Comparison of ENCODE assay signal across 20 cellular contexts in the genomic region with DNA sequence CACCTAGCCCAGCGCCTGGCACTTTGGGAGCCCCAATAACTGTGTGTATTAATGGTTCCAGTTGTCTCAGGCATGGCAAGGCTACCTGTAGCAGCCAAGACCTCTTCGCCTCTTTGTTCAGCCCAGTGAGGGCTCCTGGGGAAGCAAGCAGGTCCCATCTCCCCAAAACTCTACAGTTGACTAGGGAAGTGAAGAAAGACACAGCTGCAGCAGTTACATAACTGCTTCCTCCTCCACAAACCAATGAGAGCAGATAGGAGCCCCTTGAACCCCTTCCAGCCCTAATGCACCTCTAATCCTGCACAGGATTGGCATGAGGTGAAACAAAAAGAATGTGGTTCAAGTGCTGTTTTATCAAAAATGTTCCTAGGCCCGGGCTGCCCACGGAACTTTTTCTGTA.
"Had no signal": no experiment of that assay in that cellular context is flagged by ENCODE, and none has a peak within 500 bp of the region (broad histone marks: within the 10 kb centered on the region; RNA-seq: fewer than 3 reads in every experiment).

No MANE protein-coding gene starts in this region.

- H3K36me3 ChIP-seq: left ventricle myocardium inferior, pancreas, transverse colon had no signal

- H3K9me3 Mint-ChIP-seq: activated CD4-positive, alpha-beta memory T cell treated with anti-CD3 and anti-CD28 coated beads, Interleukin-2, amount 10 ng/mL, durations not matched to agents 7 days and 5 days; central memory CD8-positive, alpha-beta T cell; memory B cell; stimulated activated naive B cell treated with anti-CD40 and anti-IgM and Interleukin-4, amounts not matched to agents 10 μg/mL and 1 μg/mL and 100 μg/mL, for 72 hours; WTC11 had no signal

- H3K4me3 Mint-ChIP-seq: activated CD4-positive, alpha-beta memory T cell treated with anti-CD3 and anti-CD28 coated beads, Interleukin-2, amount 10 ng/mL, durations not matched to agents 7 days and 5 days; activated naive CD8-positive, alpha-beta T cell treated with anti-CD3 and anti-CD28 coated beads for 36 hours; central memory CD8-positive, alpha-beta T cell; memory B cell; naive thymus-derived CD4-positive, alpha-beta T cell; stimulated activated naive B cell treated with anti-CD40 and anti-IgM and Interleukin-4, amounts not matched to agents 10 μg/mL and 1 μg/mL and 100 μg/mL, for 72 hours; WTC11 had no signal

- H3K27me3 Mint-ChIP-seq: central memory CD8-positive, alpha-beta T cell had no signal

- H3K27me3 ChIP-seq: body of pancreas, pancreas, transverse colon had no signal

- H3K27ac ChIP-seq: body of pancreas, left ventricle myocardium inferior, pancreas, transverse colon had no signal

- DNase-seq: activated CD4-positive, alpha-beta memory T cell treated with anti-CD3 and anti-CD28 coated beads, Interleukin-2, amount 10 ng/mL, durations not matched to agents 7 days and 5 days; activated CD4-positive, alpha-beta T cell treated with anti-CD3 and anti-CD28 coated beads for 4 hours; activated gamma-delta T cell treated with Interleukin-2 at 50 U/mL for 16 hours; activated naive CD8-positive, alpha-beta T cell treated with anti-CD3 and anti-CD28 coated beads for 36 hours; amygdala; body of pancreas; effector CD8-positive, alpha-beta T cell; foreskin fibroblast; hippocampal formation; kidney; left ventricle myocardium inferior; mucosa of descending colon; naive thymus-derived CD4-positive, alpha-beta T cell; pancreas; stimulated activated CD4-positive, alpha-beta T cell treated with anti-CD3 and anti-CD28 coated beads, Interleukin-2, amount 100 ng/mL, for 48 hours; stimulated activated naive B cell treated with anti-CD40 and anti-IgM and Interleukin-4, amounts not matched to agents 10 μg/mL and 1 μg/mL and 100 μg/mL, for 72 hours; transverse colon had no signal

- H3K9me3 ChIP-seq: body of pancreas, left ventricle myocardium inferior, mucosa of descending colon, pancreas, transverse colon had no signal

- H3K4me1 ChIP-seq: body of pancreas, left ventricle myocardium inferior, pancreas, transverse colon had no signal

- ATAC-seq: body of pancreas; mucosa of descending colon; naive thymus-derived CD4-positive, alpha-beta T cell; pancreas; stimulated activated naive B cell treated with anti-CD40 and anti-IgM and Interleukin-4, amounts not matched to agents 10 μg/mL and 1 μg/mL and 100 μg/mL, for 72 hours; WTC11 had no signal

- H3K4me3 ChIP-seq: body of pancreas, left ventricle myocardium inferior, mucosa of descending colon, pancreas, transverse colon had no signal

- H3K27ac Mint-ChIP-seq: activated CD4-positive, alpha-beta memory T cell treated with anti-CD3 and anti-CD28 coated beads, Interleukin-2, amount 10 ng/mL, durations not matched to agents 7 days and 5 days; activated naive CD8-positive, alpha-beta T cell treated with anti-CD3 and anti-CD28 coated beads for 36 hours; memory B cell; naive thymus-derived CD4-positive, alpha-beta T cell; stimulated activated naive B cell treated with anti-CD40 and anti-IgM and Interleukin-4, amounts not matched to agents 10 μg/mL and 1 μg/mL and 100 μg/mL, for 72 hours; WTC11 had no signal

- H3K4me1 Mint-ChIP-seq: activated CD4-positive, alpha-beta memory T cell treated with anti-CD3 and anti-CD28 coated beads, Interleukin-2, amount 10 ng/mL, durations not matched to agents 7 days and 5 days; central memory CD8-positive, alpha-beta T cell; memory B cell; naive thymus-derived CD4-positive, alpha-beta T cell had no signal
